In the genomic region with DNA sequence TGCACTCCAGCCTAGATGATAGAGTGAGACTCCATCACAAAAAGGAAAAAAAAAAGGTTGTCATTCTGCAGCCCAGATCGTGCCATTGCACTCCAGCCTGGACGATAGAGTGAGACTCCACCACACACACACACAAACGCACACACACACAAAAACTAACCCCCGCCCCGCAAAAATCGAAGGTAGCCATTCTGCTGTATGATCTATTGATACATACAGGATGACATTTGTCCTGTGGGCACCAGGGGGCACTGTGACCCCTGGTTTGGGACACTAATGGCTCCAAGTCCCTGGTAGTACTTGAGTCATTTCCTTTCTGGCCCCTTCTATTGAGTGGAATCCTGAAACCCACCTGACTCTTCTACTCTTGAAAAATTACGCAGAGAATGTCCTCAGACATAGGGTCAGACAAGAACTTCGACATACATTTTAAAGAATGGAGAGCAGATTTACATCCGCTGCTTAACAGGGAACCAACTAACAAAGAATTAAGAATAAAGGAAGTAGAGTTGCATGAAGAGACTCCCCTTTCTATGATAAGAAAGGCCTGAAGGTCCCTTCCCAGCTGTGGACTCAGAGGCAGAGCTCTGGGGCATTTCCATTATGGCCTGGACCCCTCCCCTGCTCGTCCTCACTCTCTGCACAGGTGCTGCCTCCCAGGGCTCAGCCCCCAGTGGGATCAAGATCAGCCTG, we compare ENCODE assay signal across 8 cellular contexts. TPM values are rescaled to one million over a fixed set of nuclear protein-coding genes. Genes with fewer than 3 reads are reported as not detected.
DNase-seq lines count a peak whose midpoint lies in the region; ATAC-seq and TF ChIP-seq lines count a peak whose summit lies in the region.

No MANE protein-coding gene starts in this region.

- H4K20me1 ChIP-seq in neural progenitor cell (ENCODE audit: low read depth): no peaks in the 10 kb centered on the region

- H3K4me3 ChIP-seq in A673 (ENCODE audit: low read depth, low read length, poor library complexity, severe bottlenecking): no peak overlapping the region
- H3K4me3 ChIP-seq in esophagus muscularis mucosa: no peak overlapping the region
- no peak overlapping the region for H3K4me3 ChIP-seq in neural progenitor cell

- no peak overlapping the region for H3K4me2 ChIP-seq in neural progenitor cell

- ATAC-seq in activated CD8-positive, alpha-beta T cell treated with anti-CD3 and anti-CD28 coated beads for 36 hours: peak; percentile 89
- ATAC-seq in HG02885 (IDR thresholded peaks at IDR 0.05; ENCODE audit: poor library complexity, unreplicated experiment): no peak

- H3K36me3 ChIP-seq in A673 (ENCODE audit: insufficient read depth, low read length, poor library complexity, severe bottlenecking): no peaks in the 10 kb centered on the region
- H3K36me3 ChIP-seq in esophagus muscularis mucosa: no peaks in the 10 kb centered on the region
- H3K36me3 ChIP-seq in neural progenitor cell: no peaks in the 10 kb centered on the region

- no peaks in the 10 kb centered on the region for H3K4me1 Mint-ChIP-seq in activated CD8-positive, alpha-beta T cell treated with anti-CD3 and anti-CD28 coated beads for 36 hours (ENCODE audit: low read depth)
- peaks cover 9% of the 10 kb centered on the region for H3K4me1 Mint-ChIP-seq in neural progenitor cell

- H3K4me3 Mint-ChIP-seq in activated CD8-positive, alpha-beta T cell treated with anti-CD3 and anti-CD28 coated beads for 36 hours: no peak overlapping the region
- no peak overlapping the region for H3K4me3 Mint-ChIP-seq in neural progenitor cell

- no peak for TF ChIP-seq POLR2A in esophagus muscularis mucosa (IDR thresholded peaks at IDR 0.05; ENCODE audit: low read depth)

- H2AFZ ChIP-seq in neural progenitor cell (replicated peaks): no peak overlapping the region

- H3F3A ChIP-seq in neural progenitor cell (ENCODE audit: low read depth): no peaks in the 10 kb centered on the region

- H3K27me3 Mint-ChIP-seq in activated CD8-positive, alpha-beta T cell treated with anti-CD3 and anti-CD28 coated beads for 36 hours: no peaks in the 10 kb centered on the region
- H3K27me3 Mint-ChIP-seq in neural progenitor cell (ENCODE audit: insufficient read depth, low read depth): peaks cover 12% of the 10 kb centered on the region

- H3K9me3 ChIP-seq in A673 (ENCODE audit: low read depth, low read length, poor library complexity, severe bottlenecking) (no peaks in the 10 kb centered on the region), esophagus muscularis mucosa (no peaks in the 10 kb centered on the region), neural progenitor cell (ENCODE audit: low read depth) (no peaks in the 10 kb centered on the region)

- no peaks in the 10 kb centered on the region for H3K9me3 Mint-ChIP-seq in activated CD8-positive, alpha-beta T cell treated with anti-CD3 and anti-CD28 coated beads for 36 hours
- no peaks in the 10 kb centered on the region for H3K9me3 Mint-ChIP-seq in neural progenitor cell

- no peak for TF ChIP-seq EP300 in esophagus muscularis mucosa (IDR thresholded peaks at IDR 0.05)

- H3K4me1 ChIP-seq in A673 (ENCODE audit: insufficient read depth, low read length, poor library complexity, severe bottlenecking) (no peaks in the 10 kb centered on the region), esophagus muscularis mucosa (no peaks in the 10 kb centered on the region), neural progenitor cell (no peaks in the 10 kb centered on the region)

- intact Hi-C loops in A673 (cut with micrococcal nuclease; ENCODE audit: unreplicated experiment): no loop called here
- intact Hi-C loops in activated CD8-positive, alpha-beta T cell treated with anti-CD3 and anti-CD28 coated beads for 36 hours (cut with micrococcal nuclease): no loop called here
- intact Hi-C loops in esophagus muscularis mucosa (cut with DNase I): no loop called here

- H3K27me3 ChIP-seq in A673 (replicated peaks; ENCODE audit: insufficient read depth, low read depth, low read length, poor library complexity) (peaks cover 4% of the 10 kb centered on the region), esophagus muscularis mucosa (peaks cover 0 to 26% (median 0%) of the 10 kb centered on the region in 4 donors), neural progenitor cell (peaks cover 98% of the 10 kb centered on the region)

- POLR2A ChIA-PET in A673 (lab: Charles Lee; ENCODE audit: low non-redundant PET): no interaction called here
- POLR2A ChIA-PET in activated CD8-positive, alpha-beta T cell treated with anti-CD3 and anti-CD28 coated beads for 36 hours (lab: Charles Lee): no interaction called here

- no peak overlapping the region for H3K27ac Mint-ChIP-seq in activated CD8-positive, alpha-beta T cell treated with anti-CD3 and anti-CD28 coated beads for 36 hours
- no peak overlapping the region for H3K27ac Mint-ChIP-seq in neural progenitor cell

- TF ChIP-seq CTCF in A673 (conservative IDR thresholded peaks at IDR 0.05; ENCODE audit: low read depth, low read length) (peak; percentile 78), GM10266 (IDR thresholded peaks at IDR 0.05; ENCODE audit: control insufficient read depth, insufficient read depth, low read depth, missing control alignments) (peak; percentile 79), esophagus muscularis mucosa (IDR thresholded peaks at IDR 0.05) (peak; percentile 24 to 56 (median 33)), neural progenitor cell (IDR thresholded peaks at IDR 0.05) (peak; percentile 79)
- TF ChIP-seq CTCF in activated CD8-positive, alpha-beta T cell treated with anti-CD3 and anti-CD28 coated beads for 36 hours (IDR thresholded peaks at IDR 0.05): peak; percentile 74

- H3K36me3 Mint-ChIP-seq in activated CD8-positive, alpha-beta T cell treated with anti-CD3 and anti-CD28 coated beads for 36 hours (ENCODE audit: low read depth): no peaks in the 10 kb centered on the region
- H3K36me3 Mint-ChIP-seq in neural progenitor cell: no peaks in the 10 kb centered on the region

- DNase-seq in A673 (ENCODE audit: low spot score) (peak; percentile 78), GM10266 (ENCODE audit: extremely low spot score) (peak; percentile 62), NCI-H2171 (lab: John Stamatoyannopoulos, UW) (peak; percentile 31), esophagus muscularis mucosa (ENCODE audit: extremely low spot score) (no peak), neural progenitor cell (ENCODE audit: low spot score) (peak; percentile 75), OCI-M2 (lab: John Stamatoyannopoulos, UW; ENCODE audit: unreplicated experiment) (no peak)
- DNase-seq in activated CD8-positive, alpha-beta T cell treated with anti-CD3 and anti-CD28 coated beads for 36 hours: peak; percentile 81

- H3K9ac ChIP-seq in neural progenitor cell: no peak overlapping the region

- BruUV-seq in A673 (replicated peaks; lab: Mats Ljungman, UMichigan): no TSS peak

- H3K27ac ChIP-seq in A673 (ENCODE audit: low read depth, low read length, poor library complexity, severe bottlenecking) (no peak overlapping the region), esophagus muscularis mucosa (replicated peaks in 1 of 4) (no peak overlapping the region), neural progenitor cell (no peak overlapping the region)

- 54% methylated on average over 10 of the region's 10 CpGs for WGBS in esophagus muscularis mucosa

- CTCF ChIA-PET in A673 (lab: Charles Lee): no interaction called here
- CTCF ChIA-PET in activated CD8-positive, alpha-beta T cell treated with anti-CD3 and anti-CD28 coated beads for 36 hours (lab: Charles Lee): interaction anchor here (0.7 to 1.2 kb wide), 4 partner anchors 11 to 286 kb away, joined by 3 to 4 read pairs (median 3); no protein-coding TSS in a partner anchor

- no peaks in the 10 kb centered on the region for H3K79me2 ChIP-seq in neural progenitor cell (ENCODE audit: low read depth)

RNA-seq across cellular contexts. Expression of gene PRAME, which starts 35.0 kb away (rescaled TPM):
- total RNA-seq in A673 (2021): 14.1 and 35.4 TPM in 2 replicates
- not detected for total RNA-seq in activated CD8-positive, alpha-beta T cell treated with anti-CD3 and anti-CD28 coated beads for 36 hours
- not detected for total RNA-seq in esophagus muscularis mucosa
- not detected in 2 replicates for total RNA-seq in neural progenitor cell (ENCODE audit: low replicate concordance)

RNA-seq across cellular contexts. Expression of gene GGTLC2, which starts 50.3 kb away (rescaled TPM):
- not detected in 2 replicates for total RNA-seq in A673 (2021)
- total RNA-seq in activated CD8-positive, alpha-beta T cell treated with anti-CD3 and anti-CD28 coated beads for 36 hours: not detected
- total RNA-seq in esophagus muscularis mucosa: not detected
- not detected in 2 replicates for total RNA-seq in neural progenitor cell (ENCODE audit: low replicate concordance)

Comparison
In these comparisons a context has a peak if more than half of its experiments do, and no peak if none do; other contexts are left out.
1. DNase-seq: peak in A673 (single experiment), GM10266 (single experiment), NCI-H2171 (single experiment), activated CD8-positive, alpha-beta T cell treated with anti-CD3 and anti-CD28 coated beads for 36 hours (single experiment) and neural progenitor cell (single experiment); none in esophagus muscularis mucosa (single experiment) and OCI-M2 (single experiment).
2. RNA of gene PRAME, which starts 35.0 kb away (total RNA-seq): 14.1 to 35.4 TPM in A673; not detected in activated CD8-positive, alpha-beta T cell treated with anti-CD3 and anti-CD28 coated beads for 36 hours, not detected in esophagus muscularis mucosa and not detected in neural progenitor cell; every median in the first group is over 10 times any median in the second.
3. Peak in every context shown above with its lines, with median percentiles within 50 percentile points of each other: CTCF ChIP-seq.